Comparison of ENCODE assay signal across 9 cellular contexts in the genomic region with DNA sequence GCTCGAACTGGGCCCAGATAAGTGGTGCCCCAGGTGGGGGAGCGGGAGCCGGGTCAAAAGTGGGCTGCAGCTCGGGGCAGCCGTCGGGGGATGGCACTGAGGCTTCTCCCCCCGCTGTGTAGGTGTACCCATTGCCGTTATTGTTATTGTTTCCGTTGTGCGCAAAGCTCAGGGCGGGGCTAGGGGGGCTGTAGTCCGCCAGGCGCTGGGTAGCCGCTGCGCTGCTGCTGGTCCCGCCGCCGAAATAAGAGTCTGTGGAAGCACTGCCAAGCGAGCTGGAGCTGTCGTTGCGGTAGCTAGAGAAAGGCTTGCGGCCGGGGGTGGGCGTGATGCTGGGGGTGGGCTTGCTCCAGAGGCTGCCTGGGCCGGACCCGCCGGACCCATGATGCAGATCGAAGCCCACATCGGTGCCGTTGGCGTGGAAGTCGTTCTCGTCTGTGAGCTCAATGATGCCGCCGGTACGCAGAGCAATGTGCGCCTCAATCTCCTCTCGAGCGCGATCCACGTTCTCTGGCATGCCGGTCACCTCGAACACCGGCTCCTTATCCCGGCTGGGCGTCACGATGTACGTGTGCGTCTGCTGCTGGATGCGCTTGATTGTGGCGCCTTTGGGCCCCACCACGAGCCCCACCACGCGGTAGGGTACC. TPM values are rescaled to one million over a fixed set of nuclear protein-coding genes. Genes with fewer than 3 reads are reported as not detected.
A peak's percentile ranks its signal among the peaks of the same experiment; 100 is the strongest.
DNase-seq lines count a peak whose midpoint lies in the region; ATAC-seq and TF ChIP-seq lines count a peak whose summit lies in the region.
"Had no signal": no experiment of that assay in that cellular context is flagged by ENCODE, and none has a peak within 500 bp of the region (broad histone marks: within the 10 kb centered on the region; RNA-seq: fewer than 3 reads in every experiment).

No MANE protein-coding gene starts in this region.

- H3K9ac ChIP-seq in adipocyte (ENCODE audit: low read length) = no peak overlapping the region

- H3K27me3 ChIP-seq in adipocyte (replicated peaks; ENCODE audit: control insufficient read depth, insufficient read depth, low read length) (peaks cover 23% of the 10 kb centered on the region), stomach (peaks cover 0 to 45% (median 22%) of the 10 kb centered on the region in 3 donors), thyroid gland (no peaks in the 10 kb centered on the region)

- H3K9me3 ChIP-seq in adipocyte (ENCODE audit: control insufficient read depth, low read length) (no peaks in the 10 kb centered on the region), iPS-18c (ENCODE audit: control insufficient read depth, insufficient read depth, low read length) (no peaks in the 10 kb centered on the region), stomach (no peaks in the 10 kb centered on the region), thyroid gland (no peaks in the 10 kb centered on the region)

- H3K4me3 ChIP-seq in adipocyte (ENCODE audit: low read length) (peak overlapping the region; percentile 82), iPS-18c (ENCODE audit: insufficient read depth, low read depth, low read length) (peak overlapping the region; percentile 95), stomach (peak overlapping the region; percentile 84 to 90 (median 86)), thyroid gland (replicated peaks in 1 of 3) (peak overlapping the region in 1 of 3 donors; percentile 63)

- H3K36me3 ChIP-seq in adipocyte (ENCODE audit: control insufficient read depth, insufficient read depth, low read length, severe bottlenecking) = no peaks in the 10 kb centered on the region
- peaks cover 0 to 4% (median 0%) of the 10 kb centered on the region in 4 donors for H3K36me3 ChIP-seq in stomach
- H3K36me3 ChIP-seq in thyroid gland = no peaks in the 10 kb centered on the region

- H3K4me1 ChIP-seq in adipocyte (ENCODE audit: control insufficient read depth, insufficient read depth, low read length) (peaks cover 12% of the 10 kb centered on the region), stomach (peaks cover 24 to 49% (median 41%) of the 10 kb centered on the region in 4 donors), thyroid gland (peaks cover 15 to 22% of the 10 kb centered on the region in 2 donors)

- WGBS in stomach, 5 donors = 26 to 45% (median 34%) methylated on average over 29 to 54 of the region's 54 CpGs
- 45 to 67% methylated on average over 18 to 37 of the region's 54 CpGs for WGBS in thyroid gland, 2 donors

- no peak for TF ChIP-seq POLR2A in stomach (IDR thresholded peaks at IDR 0.05)
- TF ChIP-seq POLR2A in thyroid gland (IDR thresholded peaks at IDR 0.05) = no peak

- intact Hi-C loops in stomach (cut with DNase I; ENCODE audit: low total_unique reads) = no loop called here
- intact Hi-C loops in thyroid gland (cut with DNase I) = no loop called here

- ATAC-seq in GM19035 (IDR thresholded peaks at IDR 0.05; ENCODE audit: unreplicated experiment) (no peak), GM21786 (IDR thresholded peaks at IDR 0.05; ENCODE audit: unreplicated experiment) (no peak)

- TF ChIP-seq CTCF in stomach (IDR thresholded peaks at IDR 0.05) = no peak
- no peak for TF ChIP-seq CTCF in thyroid gland (IDR thresholded peaks at IDR 0.05)

- DNase-seq in DMS53 (lab: John Stamatoyannopoulos, UW) (peak; percentile 71), DMS53 treated with DMSO at 0.1 percent for 48 hours (lab: John Stamatoyannopoulos, UW; ENCODE audit: unreplicated experiment) (no peak), adipocyte (ENCODE audit: low read depth) (peak; percentile 63), stomach (no peak), thyroid gland (no peak)

- H3K27ac ChIP-seq in stomach (peak overlapping the region in 3 of 5 donors; percentile 88 to 94 (median 94)), thyroid gland (no peak overlapping the region)
- H3K27ac ChIP-seq: 22Rv1 had no signal

- TF ChIP-seq EP300 in stomach (IDR thresholded peaks at IDR 0.05) = no peak

RNA-seq across cellular contexts. Expression of gene MEX3B, which starts 2.0 kb away (rescaled TPM):
- 1 to 10 TPM in 1 of 5 donors, under 1 TPM in 1, not detected in 3; 0.45 to 2.9 TPM for total RNA-seq in stomach
- under 1 TPM; 0.44 to 0.63 (median 0.46) TPM for polyA plus RNA-seq in stomach
- 1 to 10 TPM in 2 of 4 donors, under 1 TPM in 2; 0.73 to 1.8 (median 1.1) TPM for total RNA-seq in thyroid gland

Comparison
In these comparisons a context has a peak if more than half of its experiments do, and no peak if none do; other contexts are left out.
1. DNase-seq: peak in DMS53 (single experiment) and adipocyte (single experiment); none in DMS53 treated with DMSO at 0.1 percent for 48 hours (single experiment), stomach (single experiment) and thyroid gland (0 of 2).
2. H3K27ac ChIP-seq: peak in stomach (3 of 5); none in thyroid gland (0 of 3).